In genomic region chr17:38897671-38898290, GRCh38 we compare ENCODE assay signal across 9 cellular contexts. TPM values are rescaled to one million over a fixed set of nuclear protein-coding genes. Genes with fewer than 3 reads are reported as not detected.
DNase-seq lines count a peak whose midpoint lies in the region; ATAC-seq and TF ChIP-seq lines count a peak whose summit lies in the region.
"Had no signal": no experiment of that assay in that cellular context is flagged by ENCODE, and none has a peak within 500 bp of the region (broad histone marks: within the 10 kb centered on the region; RNA-seq: fewer than 3 reads in every experiment).

No MANE protein-coding gene starts in this region.

- peak overlapping the region; percentile 94 for H3K27ac ChIP-seq in DOHH2 (ENCODE audit: low read depth, low read length)
- H3K27ac ChIP-seq in SJCRH30 = peak overlapping the region; percentile 53
- H3K27ac ChIP-seq in sigmoid colon = peak overlapping the region; percentile 65 to 69 (median 67)

- intact Hi-C loops in Right ventricle myocardium superior (cut with DNase I) = no loop called here
- intact Hi-C loops in sigmoid colon (cut with DNase I) = no loop called here

- no peaks in the 10 kb centered on the region for H3K9me2 ChIP-seq in DOHH2 (replicated peaks; ENCODE audit: control insufficient read depth, low read length)

- no peaks in the 10 kb centered on the region for H3K27me3 ChIP-seq in DOHH2 (ENCODE audit: control insufficient read depth, low read length)
- no peaks in the 10 kb centered on the region for H3K27me3 ChIP-seq in SJCRH30
- no peaks in the 10 kb centered on the region for H3K27me3 ChIP-seq in sigmoid colon

- H3K9me3 ChIP-seq in DOHH2 (ENCODE audit: control insufficient read depth, insufficient read depth, low read length) (no peaks in the 10 kb centered on the region), SJCRH30 (replicated peaks) (no peaks in the 10 kb centered on the region), sigmoid colon (no peaks in the 10 kb centered on the region)

- peaks cover 36% of the 10 kb centered on the region for H3K36me3 ChIP-seq in DOHH2 (ENCODE audit: control insufficient read depth, low read length)
- peaks cover 3% of the 10 kb centered on the region; the same call in 1 of the 2 replicates for H3K36me3 ChIP-seq in SJCRH30
- H3K36me3 ChIP-seq in sigmoid colon = peaks cover 0 to 27% (median 13%) of the 10 kb centered on the region in 4 donors

- H3K4me3 ChIP-seq in DOHH2 (ENCODE audit: low read length) (peak overlapping the region; percentile 77), SJCRH30 (no peak overlapping the region), sigmoid colon (no peak overlapping the region)

- 42 to 71% methylated on average over 12 of the region's 12 CpGs for WGBS in sigmoid colon, 2 donors

- no peak for ATAC-seq in Right ventricle myocardium superior (ENCODE audit: poor library complexity)

- H3K4me1 ChIP-seq in DOHH2 (ENCODE audit: control insufficient read depth, low read length) = peaks cover 53% of the 10 kb centered on the region
- peaks cover 24% of the 10 kb centered on the region for H3K4me1 ChIP-seq in SJCRH30
- peaks cover 0 to 80% (median 66%) of the 10 kb centered on the region in 4 donors for H3K4me1 ChIP-seq in sigmoid colon

- no peak for TF ChIP-seq CTCF in DOHH2 (IDR thresholded peaks at IDR 0.05; ENCODE audit: low read depth, low read length, poor library complexity, severe bottlenecking)
- TF ChIP-seq CTCF in sigmoid colon (IDR thresholded peaks at IDR 0.05) = no peak

- no peak for TF ChIP-seq EP300 in sigmoid colon (IDR thresholded peaks at IDR 0.05)

- no peak for TF ChIP-seq POLR2A in sigmoid colon (IDR thresholded peaks at IDR 0.05)

- H4K20me1 ChIP-seq in DOHH2 (ENCODE audit: control insufficient read depth, insufficient read depth, low read depth, low read length) = no peaks in the 10 kb centered on the region

- DNase-seq in SJCRH30 (no peak), Right ventricle myocardium superior (peak; percentile 68), sigmoid colon (no peak), DMS53 (lab: John Stamatoyannopoulos, UW) (no peak), SW 1271 (lab: John Stamatoyannopoulos, UW) (no peak), DMS53 treated with DMSO at 0.1 percent for 48 hours (lab: John Stamatoyannopoulos, UW; ENCODE audit: unreplicated experiment) (no peak)
- DNase-seq in stimulated activated naive CD4-positive, alpha-beta T cell (lab: John Stamatoyannopoulos, UW) = no peak
- DNase-seq: NCI-H2227 treated with DMSO at 0.1 percent for 48 hours had no signal

- H3F3A ChIP-seq in DOHH2 (ENCODE audit: control insufficient read depth, insufficient read depth) = peaks cover 7% of the 10 kb centered on the region; the same call in 1 of the 2 replicates

- peak overlapping the region; percentile 100 for H3K4me2 ChIP-seq in DOHH2 (ENCODE audit: low read length)

- peaks cover 8% of the 10 kb centered on the region; the same call in 1 of the 2 replicates for H3K79me2 ChIP-seq in DOHH2 (ENCODE audit: control insufficient read depth, low read length)

RNA-seq across cellular contexts. Expression of gene LASP1, which starts 27.9 kb away (rescaled TPM):
- total RNA-seq in SJCRH30 (2014; rRNA removed; shearing (Covaris generic)) = 36.7 and 38.8 TPM in 2 replicates
- 31.7 TPM for total RNA-seq in Right ventricle myocardium superior
- 10 to 100 TPM; 27.6 to 64.8 (median 42.2) TPM for total RNA-seq in sigmoid colon
- 100 to 1,000 TPM; 122 to 205 (median 182) TPM for polyA plus RNA-seq in sigmoid colon

RNA-seq across cellular contexts. Expression of gene RPL23, which starts 44.3 kb away (rescaled TPM):
- 2,556 and 2,769 TPM in 2 replicates for total RNA-seq in SJCRH30 (2014; rRNA removed; shearing (Covaris generic))
- 767 TPM for total RNA-seq in Right ventricle myocardium superior
- 1,000 to 10,000 TPM; 1,692 to 2,841 (median 2,464) TPM for total RNA-seq in sigmoid colon
- polyA plus RNA-seq in sigmoid colon = 1,000 to 10,000 TPM; 2,289 to 3,780 (median 2,728) TPM
